1 cellular context compared by ENCODE assay signal in genomic region chr3:21310891-21311290, GRCh38.
TF ChIP-seq lines count a peak whose summit lies in the region.

No MANE protein-coding gene starts in this region.

TF ChIP-seq in GM23338, 12 proteins besides CTCF, POLR2A, EP300 and RAD21:
- TF ChIP-seq ZNF462 (CRISPR knock-in tag; IDR thresholded peaks at IDR 0.05) (no peak), REST (IDR thresholded peaks at IDR 0.05; ENCODE audit: unreplicated experiment) (no peak), EZH2phosphoT487 (IDR thresholded peaks at IDR 0.05; ENCODE audit: unreplicated experiment) (no peak), EZH2 (IDR thresholded peaks at IDR 0.05; ENCODE audit: low read depth, unreplicated experiment) (no peak), ETS1 (IDR thresholded peaks at IDR 0.05) (no peak), ZNF114 (CRISPR knock-in tag; IDR thresholded peaks at IDR 0.05) (no peak), JUNB (IDR thresholded peaks at IDR 0.05; ENCODE audit: unreplicated experiment) (no peak), STAT1 (IDR thresholded peaks at IDR 0.05; ENCODE audit: unreplicated experiment) (no peak), CREB1 (CRISPR knock-in tag; IDR thresholded peaks at IDR 0.05; ENCODE audit: low read depth) (no peak), POLR2AphosphoS5 (IDR thresholded peaks at IDR 0.05; ENCODE audit: low read depth) (no peak), ZNF331 (CRISPR knock-in tag; IDR thresholded peaks at IDR 0.05; ENCODE audit: low read depth) (no peak), NANOG (IDR thresholded peaks at IDR 0.05; ENCODE audit: borderline replicate concordance) (no peak)
